17 cellular contexts compared by ENCODE assay signal in genomic region chr6:257031-257725, GRCh38. TPM values are rescaled to one million over a fixed set of nuclear protein-coding genes. Genes with fewer than 3 reads are reported as not detected.
DNase-seq lines count a peak whose midpoint lies in the region; ATAC-seq and TF ChIP-seq lines count a peak whose summit lies in the region.
"Had no signal": no experiment of that assay in that cellular context is flagged by ENCODE, and none has a peak within 500 bp of the region (broad histone marks: within the 10 kb centered on the region; RNA-seq: fewer than 3 reads in every experiment).

No MANE protein-coding gene starts in this region.

- peak overlapping the region; percentile 4 for H3K4me3 ChIP-seq in OCI-LY7 (ENCODE audit: low read depth, low read length, poor library complexity, severe bottlenecking)
- no peak overlapping the region for H3K4me3 ChIP-seq in fibroblast of mammary gland (ENCODE audit: control insufficient read depth, low read depth, low read length)
- H3K4me3 ChIP-seq in skeletal muscle cell (ENCODE audit: low read depth, low read length): no peak overlapping the region
- H3K4me3 ChIP-seq in CD8-positive, alpha-beta memory T cell (ENCODE audit: low read length): no peak overlapping the region
- H3K4me3 ChIP-seq: tibial nerve had no signal

- no peaks in the 10 kb centered on the region for H3K36me3 Mint-ChIP-seq in CD8-positive, alpha-beta memory T cell
- H3K36me3 Mint-ChIP-seq: CD8-positive, alpha-beta T cell had no signal

- no peaks in the 10 kb centered on the region for H3K27me3 ChIP-seq in CD8-positive, alpha-beta memory T cell (ENCODE audit: insufficient read depth, low read length, poor library complexity, severe bottlenecking)
- H3K27me3 ChIP-seq: tibial nerve had no signal

- peak overlapping the region; percentile 55 for H3K4me2 ChIP-seq in OCI-LY7 (ENCODE audit: low read length)

- peak overlapping the region; percentile 48 for H3K27ac ChIP-seq in OCI-LY7 (ENCODE audit: low read depth, low read length, poor library complexity, severe bottlenecking)
- H3K27ac ChIP-seq in CD8-positive, alpha-beta memory T cell (ENCODE audit: low read depth, low read length): no peak overlapping the region
- H3K27ac ChIP-seq: tibial nerve had no signal

- no peak for DNase-seq in OCI-LY7 (ENCODE audit: low spot score)
- peak; percentile 71 for DNase-seq in fibroblast of mammary gland (ENCODE audit: low read depth)
- DNase-seq in skeletal muscle cell (ENCODE audit: low read depth): peak; percentile 38
- no peak for DNase-seq in CD8-positive, alpha-beta memory T cell
- no peak for DNase-seq in germinal center (ENCODE audit: low spot score)
- DNase-seq in OCI-M2 (lab: John Stamatoyannopoulos, UW; ENCODE audit: unreplicated experiment): no peak
- DNase-seq in stimulated activated naive CD4-positive, alpha-beta T cell treated with Interleukin-2 at 50 U/mL for 16 hours (lab: John Stamatoyannopoulos, UW): no peak
- DNase-seq: activated CD4-positive, alpha-beta T cell treated with anti-CD3 and anti-CD28 coated beads, Interleukin-2, amount 10 ng/mL, durations not matched to agents 24 days and 14 days; activated T-cell treated with anti-CD3 and anti-CD28 coated beads, Interleukin-2, amount 50 U/mL, for 1 hour; CD8-positive, alpha-beta T cell; H7; retina; stimulated activated CD8-positive, alpha-beta memory T cell treated with anti-CD3 and anti-CD28 coated beads, Interleukin-4, amount 100 ng/mL, for 48 hours; T1000 had no signal

- peaks cover 6% of the 10 kb centered on the region; the same call in 1 of the 2 replicates for H3K9me3 ChIP-seq in OCI-LY7 (ENCODE audit: low read length)
- H3K9me3 ChIP-seq in CD8-positive, alpha-beta memory T cell (ENCODE audit: low read length): no peaks in the 10 kb centered on the region
- H3K9me3 ChIP-seq: tibial nerve had no signal

- H3K27ac Mint-ChIP-seq in CD8-positive, alpha-beta memory T cell: peak overlapping the region in 2 of 8 donors; percentile 13 to 24
- H3K27ac Mint-ChIP-seq: activated CD4-positive, alpha-beta T cell treated with anti-CD3 and anti-CD28 coated beads, Interleukin-2, amount 10 ng/mL, durations not matched to agents 24 days and 14 days; CD8-positive, alpha-beta T cell had no signal

- H3K79me2 ChIP-seq in OCI-LY7 (ENCODE audit: insufficient read depth, low read depth, low read length): no peaks in the 10 kb centered on the region

- no peaks in the 10 kb centered on the region for H3K36me3 ChIP-seq in OCI-LY7 (ENCODE audit: insufficient read depth, low read length)
- no peaks in the 10 kb centered on the region for H3K36me3 ChIP-seq in CD8-positive, alpha-beta memory T cell (ENCODE audit: insufficient read depth, low read length)
- H3K36me3 ChIP-seq: tibial nerve had no signal

- no peak overlapping the region for H3K4me3 Mint-ChIP-seq in CD8-positive, alpha-beta memory T cell
- H3K4me3 Mint-ChIP-seq: activated CD4-positive, alpha-beta T cell treated with anti-CD3 and anti-CD28 coated beads, Interleukin-2, amount 10 ng/mL, durations not matched to agents 24 days and 14 days; CD8-positive, alpha-beta T cell had no signal

- CTCF ChIA-PET in OCI-LY7 (lab: Charles Lee; ENCODE audit: unreplicated experiment): no interaction called here
- CTCF ChIA-PET in CD8-positive, alpha-beta memory T cell (lab: Charles Lee): interaction anchor here (1.0 kb wide), 1 partner anchor 27 kb away, joined by 3 read pairs; no protein-coding TSS in a partner anchor

- TF ChIP-seq CTCF in OCI-LY7 (conservative IDR thresholded peaks at IDR 0.05; ENCODE audit: low read length) (no peak), fibroblast of mammary gland (conservative IDR thresholded peaks at IDR 0.05; ENCODE audit: control insufficient read depth, insufficient read depth, low read depth, low read length) (no peak)

- peak; percentile 3 for ATAC-seq in GM19438 (IDR thresholded peaks at IDR 0.05; ENCODE audit: low read depth, unreplicated experiment)
- ATAC-seq: CD8-positive, alpha-beta T cell; left lobe of liver had no signal

- intact Hi-C loops in OCI-LY7 (cut with micrococcal nuclease; ENCODE audit: unreplicated experiment): no loop called here

- H4K20me1 ChIP-seq in OCI-LY7 (ENCODE audit: insufficient read depth, low read length): no peaks in the 10 kb centered on the region

- POLR2A ChIA-PET in OCI-LY7 (lab: Charles Lee): interaction anchor here (0.8 to 2.9 kb wide), 7 partner anchors 9 to 71 kb away, joined by 3 to 13 read pairs (median 7); no protein-coding TSS in a partner anchor
- POLR2A ChIA-PET in CD8-positive, alpha-beta memory T cell (lab: Charles Lee): interaction anchor here (0.7 kb wide), 1 partner anchor 309 kb away, joined by 3 read pairs; no protein-coding TSS in a partner anchor

- H2AFZ ChIP-seq in OCI-LY7 (ENCODE audit: low read length): peak overlapping the region; percentile 92; the same call in 1 of the 2 replicates

- peaks cover 42% of the 10 kb centered on the region for H3K4me1 ChIP-seq in OCI-LY7 (ENCODE audit: insufficient read depth, low read length, poor library complexity, severe bottlenecking)
- H3K4me1 ChIP-seq in CD8-positive, alpha-beta memory T cell (ENCODE audit: insufficient read depth, low read length): peaks cover 6% of the 10 kb centered on the region
- H3K4me1 ChIP-seq: tibial nerve had no signal

- no peaks in the 10 kb centered on the region for H3K9me2 ChIP-seq in OCI-LY7 (ENCODE audit: insufficient read depth, low read length)

- H3K27me3 Mint-ChIP-seq in CD8-positive, alpha-beta memory T cell: no peaks in the 10 kb centered on the region
- H3K27me3 Mint-ChIP-seq: activated CD4-positive, alpha-beta T cell treated with anti-CD3 and anti-CD28 coated beads, Interleukin-2, amount 10 ng/mL, durations not matched to agents 24 days and 14 days had no signal

- peaks cover 0 to 3% (median 0%) of the 10 kb centered on the region in 5 donors for H3K9me3 Mint-ChIP-seq in CD8-positive, alpha-beta memory T cell

- H3K4me1 Mint-ChIP-seq in CD8-positive, alpha-beta memory T cell: peaks cover 41 to 81% (median 44%) of the 10 kb centered on the region in 3 donors

- BruUV-seq in OCI-LY7 (replicated peaks; lab: Mats Ljungman, UMichigan): no TSS peak

RNA-seq across cellular contexts. Expression of gene DUSP22, which starts 35.1 kb away (rescaled TPM):
- total RNA-seq in OCI-LY7 (2014; rRNA removed; shearing (Covaris generic)): 133 and 149 TPM in 2 replicates
- 171 and 215 TPM in 2 replicates for total RNA-seq in OCI-LY7 (2022)
- total RNA-seq in CD8-positive, alpha-beta memory T cell: 10 to 100 TPM; 24.4 to 25.3 TPM
- polyA plus RNA-seq in CD8-positive, alpha-beta memory T cell: 38.5 TPM

Comparison
In these comparisons a context has a peak if more than half of its experiments do, and no peak if none do; other contexts are left out.
1. DNase-seq: peak in fibroblast of mammary gland (single experiment) and skeletal muscle cell (single experiment); none in OCI-LY7 (single experiment), CD8-positive, alpha-beta memory T cell (0 of 5), germinal center (single experiment), OCI-M2 (single experiment) and stimulated activated naive CD4-positive, alpha-beta T cell treated with Interleukin-2 at 50 U/mL for 16 hours (single experiment).
2. RNA of gene DUSP22, which starts 35.1 kb away (total RNA-seq): 133 to 215 TPM in OCI-LY7; 24.4 to 25.3 TPM in CD8-positive, alpha-beta memory T cell; every median in the first group is over 4 times any median in the second.